1 cellular context compared by ENCODE assay signal in genomic region chr1:196890668-196891067, GRCh38.
TF ChIP-seq lines count a peak whose summit lies in the region.

No MANE protein-coding gene starts in this region.

TF ChIP-seq in K562, 482 proteins besides CTCF, POLR2A, EP300 and RAD21 (continues in another document):
- TF ChIP-seq SNRNP70 (optimal IDR thresholded peaks at IDR 0.05; ENCODE audit: low read depth, low read length): no peak
- no peak for TF ChIP-seq ZNF655 (CRISPR knock-in tag; IDR thresholded peaks at IDR 0.05)
- TF ChIP-seq, protein P1, sequence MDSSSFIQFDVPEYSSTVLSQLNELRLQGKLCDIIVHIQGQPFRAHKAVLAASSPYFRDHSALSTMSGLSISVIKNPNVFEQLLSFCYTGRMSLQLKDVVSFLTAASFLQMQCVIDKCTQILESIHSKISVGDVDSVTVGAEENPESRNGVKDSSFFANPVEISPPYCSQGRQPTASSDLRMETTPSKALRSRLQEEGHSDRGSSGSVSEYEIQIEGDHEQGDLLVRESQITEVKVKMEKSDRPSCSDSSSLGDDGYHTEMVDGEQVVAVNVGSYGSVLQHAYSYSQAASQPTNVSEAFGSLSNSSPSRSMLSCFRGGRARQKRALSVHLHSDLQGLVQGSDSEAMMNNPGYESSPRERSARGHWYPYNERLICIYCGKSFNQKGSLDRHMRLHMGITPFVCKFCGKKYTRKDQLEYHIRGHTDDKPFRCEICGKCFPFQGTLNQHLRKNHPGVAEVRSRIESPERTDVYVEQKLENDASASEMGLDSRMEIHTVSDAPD (CRISPR knock-in tag; IDR thresholded peaks at IDR 0.05): no peak
- TF ChIP-seq, protein P2, sequence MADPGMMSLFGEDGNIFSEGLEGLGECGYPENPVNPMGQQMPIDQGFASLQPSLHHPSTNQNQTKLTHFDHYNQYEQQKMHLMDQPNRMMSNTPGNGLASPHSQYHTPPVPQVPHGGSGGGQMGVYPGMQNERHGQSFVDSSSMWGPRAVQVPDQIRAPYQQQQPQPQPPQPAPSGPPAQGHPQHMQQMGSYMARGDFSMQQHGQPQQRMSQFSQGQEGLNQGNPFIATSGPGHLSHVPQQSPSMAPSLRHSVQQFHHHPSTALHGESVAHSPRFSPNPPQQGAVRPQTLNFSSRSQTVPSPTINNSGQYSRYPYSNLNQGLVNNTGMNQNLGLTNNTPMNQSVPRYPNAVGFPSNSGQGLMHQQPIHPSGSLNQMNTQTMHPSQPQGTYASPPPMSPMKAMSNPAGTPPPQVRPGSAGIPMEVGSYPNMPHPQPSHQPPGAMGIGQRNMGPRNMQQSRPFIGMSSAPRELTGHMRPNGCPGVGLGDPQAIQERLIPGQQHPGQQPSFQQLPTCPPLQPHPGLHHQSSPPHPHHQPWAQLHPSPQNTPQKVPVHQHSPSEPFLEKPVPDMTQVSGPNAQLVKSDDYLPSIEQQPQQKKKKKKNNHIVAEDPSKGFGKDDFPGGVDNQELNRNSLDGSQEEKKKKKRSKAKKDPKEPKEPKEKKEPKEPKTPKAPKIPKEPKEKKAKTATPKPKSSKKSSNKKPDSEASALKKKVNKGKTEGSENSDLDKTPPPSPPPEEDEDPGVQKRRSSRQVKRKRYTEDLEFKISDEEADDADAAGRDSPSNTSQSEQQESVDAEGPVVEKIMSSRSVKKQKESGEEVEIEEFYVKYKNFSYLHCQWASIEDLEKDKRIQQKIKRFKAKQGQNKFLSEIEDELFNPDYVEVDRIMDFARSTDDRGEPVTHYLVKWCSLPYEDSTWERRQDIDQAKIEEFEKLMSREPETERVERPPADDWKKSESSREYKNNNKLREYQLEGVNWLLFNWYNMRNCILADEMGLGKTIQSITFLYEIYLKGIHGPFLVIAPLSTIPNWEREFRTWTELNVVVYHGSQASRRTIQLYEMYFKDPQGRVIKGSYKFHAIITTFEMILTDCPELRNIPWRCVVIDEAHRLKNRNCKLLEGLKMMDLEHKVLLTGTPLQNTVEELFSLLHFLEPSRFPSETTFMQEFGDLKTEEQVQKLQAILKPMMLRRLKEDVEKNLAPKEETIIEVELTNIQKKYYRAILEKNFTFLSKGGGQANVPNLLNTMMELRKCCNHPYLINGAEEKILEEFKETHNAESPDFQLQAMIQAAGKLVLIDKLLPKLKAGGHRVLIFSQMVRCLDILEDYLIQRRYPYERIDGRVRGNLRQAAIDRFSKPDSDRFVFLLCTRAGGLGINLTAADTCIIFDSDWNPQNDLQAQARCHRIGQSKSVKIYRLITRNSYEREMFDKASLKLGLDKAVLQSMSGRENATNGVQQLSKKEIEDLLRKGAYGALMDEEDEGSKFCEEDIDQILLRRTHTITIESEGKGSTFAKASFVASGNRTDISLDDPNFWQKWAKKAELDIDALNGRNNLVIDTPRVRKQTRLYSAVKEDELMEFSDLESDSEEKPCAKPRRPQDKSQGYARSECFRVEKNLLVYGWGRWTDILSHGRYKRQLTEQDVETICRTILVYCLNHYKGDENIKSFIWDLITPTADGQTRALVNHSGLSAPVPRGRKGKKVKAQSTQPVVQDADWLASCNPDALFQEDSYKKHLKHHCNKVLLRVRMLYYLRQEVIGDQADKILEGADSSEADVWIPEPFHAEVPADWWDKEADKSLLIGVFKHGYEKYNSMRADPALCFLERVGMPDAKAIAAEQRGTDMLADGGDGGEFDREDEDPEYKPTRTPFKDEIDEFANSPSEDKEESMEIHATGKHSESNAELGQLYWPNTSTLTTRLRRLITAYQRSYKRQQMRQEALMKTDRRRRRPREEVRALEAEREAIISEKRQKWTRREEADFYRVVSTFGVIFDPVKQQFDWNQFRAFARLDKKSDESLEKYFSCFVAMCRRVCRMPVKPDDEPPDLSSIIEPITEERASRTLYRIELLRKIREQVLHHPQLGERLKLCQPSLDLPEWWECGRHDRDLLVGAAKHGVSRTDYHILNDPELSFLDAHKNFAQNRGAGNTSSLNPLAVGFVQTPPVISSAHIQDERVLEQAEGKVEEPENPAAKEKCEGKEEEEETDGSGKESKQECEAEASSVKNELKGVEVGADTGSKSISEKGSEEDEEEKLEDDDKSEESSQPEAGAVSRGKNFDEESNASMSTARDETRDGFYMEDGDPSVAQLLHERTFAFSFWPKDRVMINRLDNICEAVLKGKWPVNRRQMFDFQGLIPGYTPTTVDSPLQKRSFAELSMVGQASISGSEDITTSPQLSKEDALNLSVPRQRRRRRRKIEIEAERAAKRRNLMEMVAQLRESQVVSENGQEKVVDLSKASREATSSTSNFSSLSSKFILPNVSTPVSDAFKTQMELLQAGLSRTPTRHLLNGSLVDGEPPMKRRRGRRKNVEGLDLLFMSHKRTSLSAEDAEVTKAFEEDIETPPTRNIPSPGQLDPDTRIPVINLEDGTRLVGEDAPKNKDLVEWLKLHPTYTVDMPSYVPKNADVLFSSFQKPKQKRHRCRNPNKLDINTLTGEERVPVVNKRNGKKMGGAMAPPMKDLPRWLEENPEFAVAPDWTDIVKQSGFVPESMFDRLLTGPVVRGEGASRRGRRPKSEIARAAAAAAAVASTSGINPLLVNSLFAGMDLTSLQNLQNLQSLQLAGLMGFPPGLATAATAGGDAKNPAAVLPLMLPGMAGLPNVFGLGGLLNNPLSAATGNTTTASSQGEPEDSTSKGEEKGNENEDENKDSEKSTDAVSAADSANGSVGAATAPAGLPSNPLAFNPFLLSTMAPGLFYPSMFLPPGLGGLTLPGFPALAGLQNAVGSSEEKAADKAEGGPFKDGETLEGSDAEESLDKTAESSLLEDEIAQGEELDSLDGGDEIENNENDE (IDR thresholded peaks at IDR 0.05; ENCODE audit: low read depth, low read length): no peak
- TF ChIP-seq ZNF717 (CRISPR knock-in tag; IDR thresholded peaks at IDR 0.05): no peak
- TF ChIP-seq MBD1 (CRISPR knock-in tag; IDR thresholded peaks at IDR 0.05): no peak
- TF ChIP-seq KDM5B (IDR thresholded peaks at IDR 0.05; ENCODE audit: insufficient replicate concordance, low read depth, low read length): no peak
- no peak for TF ChIP-seq CBX1 (IDR thresholded peaks at IDR 0.05; ENCODE audit: low read depth)
- TF ChIP-seq ETS2 (tag; IDR thresholded peaks at IDR 0.05; ENCODE audit: borderline replicate concordance, poor library complexity, severe bottlenecking): no peak
- TF ChIP-seq, protein P3, sequence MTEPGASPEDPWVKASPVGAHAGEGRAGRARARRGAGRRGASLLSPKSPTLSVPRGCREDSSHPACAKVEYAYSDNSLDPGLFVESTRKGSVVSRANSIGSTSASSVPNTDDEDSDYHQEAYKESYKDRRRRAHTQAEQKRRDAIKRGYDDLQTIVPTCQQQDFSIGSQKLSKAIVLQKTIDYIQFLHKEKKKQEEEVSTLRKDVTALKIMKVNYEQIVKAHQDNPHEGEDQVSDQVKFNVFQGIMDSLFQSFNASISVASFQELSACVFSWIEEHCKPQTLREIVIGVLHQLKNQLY (CRISPR knock-in tag; conservative IDR thresholded peaks at IDR 0.05): no peak
- no peak for TF ChIP-seq ZNF263 (CRISPR knock-in tag; IDR thresholded peaks at IDR 0.05; ENCODE audit: borderline replicate concordance)
- TF ChIP-seq, protein P4, sequence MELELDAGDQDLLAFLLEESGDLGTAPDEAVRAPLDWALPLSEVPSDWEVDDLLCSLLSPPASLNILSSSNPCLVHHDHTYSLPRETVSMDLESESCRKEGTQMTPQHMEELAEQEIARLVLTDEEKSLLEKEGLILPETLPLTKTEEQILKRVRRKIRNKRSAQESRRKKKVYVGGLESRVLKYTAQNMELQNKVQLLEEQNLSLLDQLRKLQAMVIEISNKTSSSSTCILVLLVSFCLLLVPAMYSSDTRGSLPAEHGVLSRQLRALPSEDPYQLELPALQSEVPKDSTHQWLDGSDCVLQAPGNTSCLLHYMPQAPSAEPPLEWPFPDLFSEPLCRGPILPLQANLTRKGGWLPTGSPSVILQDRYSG (tag; conservative IDR thresholded peaks at IDR 0.05; ENCODE audit: low read depth): no peak
- no peak for TF ChIP-seq ZNF232 (CRISPR knock-in tag; IDR thresholded peaks at IDR 0.05)
- TF ChIP-seq TBP (optimal IDR thresholded peaks at IDR 0.05; ENCODE audit: low read depth, low read length): no peak
- no peak for TF ChIP-seq ZNF407 (IDR thresholded peaks at IDR 0.05; ENCODE audit: low read depth)
- no peak for TF ChIP-seq THRB (CRISPR knock-in tag; conservative IDR thresholded peaks at IDR 0.05)
- TF ChIP-seq, protein P5, sequence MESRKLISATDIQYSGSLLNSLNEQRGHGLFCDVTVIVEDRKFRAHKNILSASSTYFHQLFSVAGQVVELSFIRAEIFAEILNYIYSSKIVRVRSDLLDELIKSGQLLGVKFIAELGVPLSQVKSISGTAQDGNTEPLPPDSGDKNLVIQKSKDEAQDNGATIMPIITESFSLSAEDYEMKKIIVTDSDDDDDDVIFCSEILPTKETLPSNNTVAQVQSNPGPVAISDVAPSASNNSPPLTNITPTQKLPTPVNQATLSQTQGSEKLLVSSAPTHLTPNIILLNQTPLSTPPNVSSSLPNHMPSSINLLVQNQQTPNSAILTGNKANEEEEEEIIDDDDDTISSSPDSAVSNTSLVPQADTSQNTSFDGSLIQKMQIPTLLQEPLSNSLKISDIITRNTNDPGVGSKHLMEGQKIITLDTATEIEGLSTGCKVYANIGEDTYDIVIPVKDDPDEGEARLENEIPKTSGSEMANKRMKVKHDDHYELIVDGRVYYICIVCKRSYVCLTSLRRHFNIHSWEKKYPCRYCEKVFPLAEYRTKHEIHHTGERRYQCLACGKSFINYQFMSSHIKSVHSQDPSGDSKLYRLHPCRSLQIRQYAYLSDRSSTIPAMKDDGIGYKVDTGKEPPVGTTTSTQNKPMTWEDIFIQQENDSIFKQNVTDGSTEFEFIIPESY (CRISPR knock-in tag; IDR thresholded peaks at IDR 0.05): no peak
- TF ChIP-seq MBD2 (IDR thresholded peaks at IDR 0.05; ENCODE audit: borderline replicate concordance, low read depth): no peak
